ENCODE assay signal across 8 cellular contexts in genomic region chr12:68808388-68809189, GRCh38. TPM values are rescaled to one million over a fixed set of nuclear protein-coding genes. Genes with fewer than 3 reads are reported as not detected.
DNase-seq lines count a peak whose midpoint lies in the region; ATAC-seq and TF ChIP-seq lines count a peak whose summit lies in the region.

No MANE protein-coding gene starts in this region.

- H3K9me3 ChIP-seq in AG04450 (ENCODE audit: control insufficient read depth, insufficient read depth, low read length): peaks cover 10% of the 10 kb centered on the region; the same call in 1 of the 2 replicates

- H3K36me3 Mint-ChIP-seq in WTC11: peaks cover 40% of the 10 kb centered on the region

- H3K4me1 Mint-ChIP-seq in WTC11: peaks cover 42% of the 10 kb centered on the region

- peak overlapping the region; percentile 99 for H3K27ac ChIP-seq in AG04450 (ENCODE audit: low read depth, low read length)
- peak overlapping the region; percentile 98 for H3K27ac ChIP-seq in caudate nucleus (ENCODE audit: low read depth, low read length)

- CTCF ChIA-PET in AG04450 (lab: Charles Lee) (interaction anchor here (0.6 to 2.9 kb wide), 16 partner anchors 8 to 1388 kb away, joined by 3 to 13 read pairs (median 4); no protein-coding TSS in a partner anchor), WTC11 (lab: Charles Lee) (interaction anchor here (1.0 to 2.6 kb wide), 6 partner anchors 8 to 348 kb away, joined by 3 to 23 read pairs (median 6); partner anchors contain the start of gene SLC35E3)

- H3K27ac Mint-ChIP-seq in WTC11: peak overlapping the region; percentile 98

- TF ChIP-seq CTCF in AG04450 (IDR thresholded peaks at IDR 0.05; ENCODE audit: low read depth, low read length): no peak
- no peak; the same call in 1 of the 2 replicates for TF ChIP-seq CTCF in WTC11 (IDR thresholded peaks at IDR 0.05)

- H3K9me3 Mint-ChIP-seq in WTC11: no peaks in the 10 kb centered on the region

- no peaks in the 10 kb centered on the region for H3K27me3 Mint-ChIP-seq in WTC11 (ENCODE audit: low read depth)

- DNase-seq in AG04450 (ENCODE audit: low read depth, low spot score) (peak; percentile 75), NCI-H2196 (lab: John Stamatoyannopoulos, UW; ENCODE audit: unreplicated experiment) (peak; percentile 95), WTC11 (ENCODE audit: low spot score) (peak; percentile 82), caudate nucleus (lab: John Stamatoyannopoulos, UW) (peak in 38 of 61 donors; percentile 8 to 81 (median 48)), iris pigment epithelial cell (ENCODE audit: low read depth) (peak; percentile 97)
- peak; percentile 29 to 54 for DNase-seq in stimulated activated CD4-positive, alpha-beta T cell treated with anti-CD3 and anti-CD28 coated beads, Interleukin-12 subunit alpha, Interleukin-12 subunit beta, amount 100 ng/mL, for 24 hours (ENCODE audit: low read depth in 2 of 2)

- ATAC-seq in GM18907 (IDR thresholded peaks at IDR 0.05; ENCODE audit: unreplicated experiment) (peak; percentile 69), HG03139 (IDR thresholded peaks at IDR 0.05; ENCODE audit: unreplicated experiment) (peak; percentile 55), WTC11 (peak; percentile 57)

- peak overlapping the region; percentile 97 for H3K4me3 ChIP-seq in AG04450 (ENCODE audit: low read depth, low read length)

- POLR2A ChIA-PET in AG04450 (lab: Yijun Ruan, JAX) (interaction anchor here (0.5 to 2.4 kb wide), 7 partner anchors 9 to 198 kb away, joined by 3 to 31 read pairs (median 4); partner anchors contain the start of genes RAP1B and SLC35E3), WTC11 (lab: Charles Lee) (interaction anchor here (0.6 to 1.9 kb wide), 7 partner anchors 11 to 122 kb away, joined by 3 to 13 read pairs (median 3); partner anchors contain the start of genes NUP107 and SLC35E3)

- no peaks in the 10 kb centered on the region for H3K27me3 ChIP-seq in AG04450 (ENCODE audit: control insufficient read depth, insufficient read depth, low read length)

- peak overlapping the region; percentile 86 for H3K4me3 Mint-ChIP-seq in WTC11

TF ChIP-seq in WTC11, 78 proteins besides CTCF, POLR2A, EP300 and RAD21 (continues in another document):
- TF ChIP-seq, protein P1, sequence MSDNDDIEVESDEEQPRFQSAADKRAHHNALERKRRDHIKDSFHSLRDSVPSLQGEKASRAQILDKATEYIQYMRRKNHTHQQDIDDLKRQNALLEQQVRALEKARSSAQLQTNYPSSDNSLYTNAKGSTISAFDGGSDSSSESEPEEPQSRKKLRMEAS (CRISPR knock-in tag; IDR thresholded peaks at IDR 0.05): peak; percentile 49; the same call in 1 of the 2 replicates
- peak; percentile 50 for TF ChIP-seq SP1 (CRISPR knock-in tag; conservative IDR thresholded peaks at IDR 0.05)
- TF ChIP-seq, protein P2, sequence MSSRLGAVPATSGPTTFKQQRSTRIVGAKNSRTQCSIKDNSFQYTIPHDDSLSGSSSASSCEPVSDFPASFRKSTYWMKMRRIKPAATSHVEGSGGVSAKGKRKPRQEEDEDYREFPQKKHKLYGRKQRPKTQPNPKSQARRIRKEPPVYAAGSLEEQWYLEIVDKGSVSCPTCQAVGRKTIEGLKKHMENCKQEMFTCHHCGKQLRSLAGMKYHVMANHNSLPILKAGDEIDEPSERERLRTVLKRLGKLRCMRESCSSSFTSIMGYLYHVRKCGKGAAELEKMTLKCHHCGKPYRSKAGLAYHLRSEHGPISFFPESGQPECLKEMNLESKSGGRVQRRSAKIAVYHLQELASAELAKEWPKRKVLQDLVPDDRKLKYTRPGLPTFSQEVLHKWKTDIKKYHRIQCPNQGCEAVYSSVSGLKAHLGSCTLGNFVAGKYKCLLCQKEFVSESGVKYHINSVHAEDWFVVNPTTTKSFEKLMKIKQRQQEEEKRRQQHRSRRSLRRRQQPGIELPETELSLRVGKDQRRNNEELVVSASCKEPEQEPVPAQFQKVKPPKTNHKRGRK (CRISPR knock-in tag; IDR thresholded peaks at IDR 0.05; ENCODE audit: borderline replicate concordance): no peak
- TF ChIP-seq CREB1 (CRISPR knock-in tag; IDR thresholded peaks at IDR 0.05): no peak
- TF ChIP-seq, protein P3, sequence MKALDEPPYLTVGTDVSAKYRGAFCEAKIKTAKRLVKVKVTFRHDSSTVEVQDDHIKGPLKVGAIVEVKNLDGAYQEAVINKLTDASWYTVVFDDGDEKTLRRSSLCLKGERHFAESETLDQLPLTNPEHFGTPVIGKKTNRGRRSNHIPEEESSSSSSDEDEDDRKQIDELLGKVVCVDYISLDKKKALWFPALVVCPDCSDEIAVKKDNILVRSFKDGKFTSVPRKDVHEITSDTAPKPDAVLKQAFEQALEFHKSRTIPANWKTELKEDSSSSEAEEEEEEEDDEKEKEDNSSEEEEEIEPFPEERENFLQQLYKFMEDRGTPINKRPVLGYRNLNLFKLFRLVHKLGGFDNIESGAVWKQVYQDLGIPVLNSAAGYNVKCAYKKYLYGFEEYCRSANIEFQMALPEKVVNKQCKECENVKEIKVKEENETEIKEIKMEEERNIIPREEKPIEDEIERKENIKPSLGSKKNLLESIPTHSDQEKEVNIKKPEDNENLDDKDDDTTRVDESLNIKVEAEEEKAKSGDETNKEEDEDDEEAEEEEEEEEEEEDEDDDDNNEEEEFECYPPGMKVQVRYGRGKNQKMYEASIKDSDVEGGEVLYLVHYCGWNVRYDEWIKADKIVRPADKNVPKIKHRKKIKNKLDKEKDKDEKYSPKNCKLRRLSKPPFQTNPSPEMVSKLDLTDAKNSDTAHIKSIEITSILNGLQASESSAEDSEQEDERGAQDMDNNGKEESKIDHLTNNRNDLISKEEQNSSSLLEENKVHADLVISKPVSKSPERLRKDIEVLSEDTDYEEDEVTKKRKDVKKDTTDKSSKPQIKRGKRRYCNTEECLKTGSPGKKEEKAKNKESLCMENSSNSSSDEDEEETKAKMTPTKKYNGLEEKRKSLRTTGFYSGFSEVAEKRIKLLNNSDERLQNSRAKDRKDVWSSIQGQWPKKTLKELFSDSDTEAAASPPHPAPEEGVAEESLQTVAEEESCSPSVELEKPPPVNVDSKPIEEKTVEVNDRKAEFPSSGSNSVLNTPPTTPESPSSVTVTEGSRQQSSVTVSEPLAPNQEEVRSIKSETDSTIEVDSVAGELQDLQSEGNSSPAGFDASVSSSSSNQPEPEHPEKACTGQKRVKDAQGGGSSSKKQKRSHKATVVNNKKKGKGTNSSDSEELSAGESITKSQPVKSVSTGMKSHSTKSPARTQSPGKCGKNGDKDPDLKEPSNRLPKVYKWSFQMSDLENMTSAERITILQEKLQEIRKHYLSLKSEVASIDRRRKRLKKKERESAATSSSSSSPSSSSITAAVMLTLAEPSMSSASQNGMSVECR (CRISPR knock-in tag; IDR thresholded peaks at IDR 0.05; ENCODE audit: borderline replicate concordance): 0 out of 2 replicates have a peak, but pooled peaks have one; percentile 25
- TF ChIP-seq USF1 (CRISPR knock-in tag; IDR thresholded peaks at IDR 0.05): peak; percentile 17; the same call in 1 of the 2 replicates
- 0 out of 2 replicates have a peak, but pooled peaks have one; percentile 17 for TF ChIP-seq EMX1 (CRISPR knock-in tag; IDR thresholded peaks at IDR 0.05)
- peak; percentile 59; the same call in 1 of the 2 replicates for TF ChIP-seq ZNF281 (CRISPR knock-in tag; IDR thresholded peaks at IDR 0.05)
- TF ChIP-seq NFE2L1 (CRISPR knock-in tag; IDR thresholded peaks at IDR 0.05): peak; percentile 34; the same call in 1 of the 2 replicates
- peak; percentile 80 for TF ChIP-seq NR2C2 (CRISPR knock-in tag; IDR thresholded peaks at IDR 0.05)
- TF ChIP-seq NFATC4 (CRISPR knock-in tag; IDR thresholded peaks at IDR 0.05): 0 out of 2 replicates have a peak, but pooled peaks have one; percentile 4
- peak; percentile 15; the same call in 1 of the 2 replicates for TF ChIP-seq ZNF423 (CRISPR knock-in tag; IDR thresholded peaks at IDR 0.05)
- peak; percentile 42; the same call in 1 of the 2 replicates for TF ChIP-seq MYBL2 (CRISPR knock-in tag; IDR thresholded peaks at IDR 0.05)
- peak; percentile 16; the same call in 1 of the 2 replicates for TF ChIP-seq GABPB1 (CRISPR knock-in tag; IDR thresholded peaks at IDR 0.05)
- TF ChIP-seq ZNF138 (CRISPR knock-in tag; conservative IDR thresholded peaks at IDR 0.05): no peak
- no peak for TF ChIP-seq ETV6 (CRISPR knock-in tag; IDR thresholded peaks at IDR 0.05)

RNA-seq across cellular contexts. Expression of gene MDM2, which starts 0.6 kb away (rescaled TPM):
- 75.0 and 82.2 TPM in 2 replicates for polyA plus RNA-seq in AG04450 (2011; rRNA removed)
- polyA minus RNA-seq in AG04450 (2011; rRNA and poly(A)+ RNA removed): 158 and 267 TPM in 2 replicates
- 130 to 207 TPM (median 137 TPM) in 3 replicates for total RNA-seq in WTC11 (2021)

Comparison
In these comparisons a context has a peak if more than half of its experiments do, and no peak if none do; other contexts are left out.
1. Peak in every context shown above with its lines: DNase-seq, ATAC-seq, H3K4me3 ChIP-seq and H3K27ac ChIP-seq.
2. DNase-seq: peak in every context shown above with its lines; median percentile 97 in iris pigment epithelial cell; 95 in NCI-H2196; 82 in WTC11; 75 in AG04450; 48 in caudate nucleus; 42 in stimulated activated CD4-positive, alpha-beta T cell treated with anti-CD3 and anti-CD28 coated beads, Interleukin-12 subunit alpha, Interleukin-12 subunit beta, amount 100 ng/mL, for 24 hours.